Comparison of ENCODE assay signal across 1 cellular context in genomic region chr12:89225808-89226368, GRCh38.
TF ChIP-seq lines count a peak whose summit lies in the region.

No MANE protein-coding gene starts in this region.

TF ChIP-seq in GM12878, 131 proteins besides CTCF, POLR2A, EP300 and RAD21 (continued from another document):
- TF ChIP-seq ZBTB4 (CRISPR knock-in tag; IDR thresholded peaks at IDR 0.05) (no peak), NBN (IDR thresholded peaks at IDR 0.05) (no peak), IKZF2 (IDR thresholded peaks at IDR 0.05) (no peak), SIN3A (IDR thresholded peaks at IDR 0.05; ENCODE audit: low read depth, low read length) (no peak), FOXK2 (IDR thresholded peaks at IDR 0.05) (no peak), NFXL1 (IDR thresholded peaks at IDR 0.05; ENCODE audit: borderline replicate concordance) (no peak), HSF1 (IDR thresholded peaks at IDR 0.05; ENCODE audit: low read depth, low read length) (no peak), MXI1 (IDR thresholded peaks at IDR 0.05; ENCODE audit: low read depth, low read length) (no peak), RAD51 (IDR thresholded peaks at IDR 0.05) (no peak), CUX1 (IDR thresholded peaks at IDR 0.05; ENCODE audit: insufficient replicate concordance, low read depth, low read length) (no peak), NR2C1 (IDR thresholded peaks at IDR 0.05) (no peak), STAT1 (conservative IDR thresholded peaks at IDR 0.05) (no peak), CEBPB (IDR thresholded peaks at IDR 0.05; ENCODE audit: borderline replicate concordance in 1 of 2, low read depth in 2 of 2, low read length in 2 of 2) (0 out of 4 replicates have a peak, but pooled peaks of 1 of the 2 experiments have one; percentile 21), MTA2 (IDR thresholded peaks at IDR 0.05; ENCODE audit: low read depth) (no peak), RUNX3 (IDR thresholded peaks at IDR 0.05; ENCODE audit: low read length) (peak; percentile 42; the same call in 1 of the 2 replicates)
TF ChIP-seq in GM12878: peak in this region for 13.
